In genomic region chr14:91113829-91114078, GRCh38 we compare ENCODE assay signal across 8 cellular contexts. TPM values are rescaled to one million over a fixed set of nuclear protein-coding genes. Genes with fewer than 3 reads are reported as not detected.
DNase-seq lines count a peak whose midpoint lies in the region; ATAC-seq and TF ChIP-seq lines count a peak whose summit lies in the region.

Gene DGLUCY, plus strand, starts transcription at chr14:91114073. Its CDS starts 46,222 bp downstream, at chr14:91160295.

- peak within 1 kb of the TSS; percentile 91 for H3K9ac ChIP-seq in adipocyte (ENCODE audit: low read length)

- no peaks in the 10 kb centered on the region for H3K36me3 ChIP-seq in adipocyte (ENCODE audit: control insufficient read depth, insufficient read depth, low read length, severe bottlenecking)
- peaks cover 8% of the 10 kb centered on the region for H3K36me3 ChIP-seq in left ventricle myocardium inferior

- H3K27ac ChIP-seq in left ventricle myocardium inferior (replicated peaks) = peak within 1 kb of the TSS; percentile 99

- intact Hi-C loops in left ventricle myocardium inferior (cut with micrococcal nuclease) = no loop called here

- H3K4me3 ChIP-seq in adipocyte (ENCODE audit: low read length) (peak within 1 kb of the TSS; percentile 89), left ventricle myocardium inferior (peak within 1 kb of the TSS; percentile 89)

- H3K9me3 ChIP-seq in adipocyte (ENCODE audit: control insufficient read depth, low read length) (no peaks in the 10 kb centered on the region), left ventricle myocardium inferior (replicated peaks) (no peaks in the 10 kb centered on the region)

- H3K27me3 ChIP-seq in adipocyte (replicated peaks; ENCODE audit: control insufficient read depth, insufficient read depth, low read length) (no peaks in the 10 kb centered on the region), left ventricle myocardium inferior (ENCODE audit: low read depth) (no peaks in the 10 kb centered on the region)

- ATAC-seq in HG03520 (IDR thresholded peaks at IDR 0.05; ENCODE audit: unreplicated experiment) = no peak

- H3K4me1 ChIP-seq in adipocyte (ENCODE audit: control insufficient read depth, insufficient read depth, low read length) (peaks cover 23% of the 10 kb centered on the region), left ventricle myocardium inferior (peaks cover 62% of the 10 kb centered on the region)

- peak; percentile 41 for DNase-seq in NCI-H1105 (lab: John Stamatoyannopoulos, UW)
- DNase-seq in NCI-H1105 treated with DMSO at 0.1 percent for 48 hours (lab: John Stamatoyannopoulos, UW) = no peak
- peak; percentile 79 for DNase-seq in HCEC 1CT
- DNase-seq in MV-4-11 (lab: John Stamatoyannopoulos, UW) = peak; percentile 72
- DNase-seq in adipocyte (ENCODE audit: low read depth) = peak; percentile 87
- peak; percentile 86 for DNase-seq in left ventricle myocardium inferior
- no peak for DNase-seq in pulmonary artery endothelial cell (ENCODE audit: low read depth, low spot score)

- TF ChIP-seq CTCF in left ventricle myocardium inferior (IDR thresholded peaks at IDR 0.05; ENCODE audit: borderline replicate concordance) = no peak

RNA-seq across cellular contexts. Expression of gene DGLUCY, which starts in this region (rescaled TPM):
- total RNA-seq in left ventricle myocardium inferior (220 TPM), pulmonary artery endothelial cell (51.4 and 54.4 TPM in 2 replicates)

Comparison
In these comparisons a context has a peak if more than half of its experiments do, and no peak if none do; other contexts are left out.
1. DNase-seq: peak in NCI-H1105 (single experiment), HCEC 1CT (single experiment), MV-4-11 (single experiment), adipocyte (single experiment) and left ventricle myocardium inferior (single experiment); none in NCI-H1105 treated with DMSO at 0.1 percent for 48 hours (single experiment) and pulmonary artery endothelial cell (single experiment).